1 cellular context compared by ENCODE assay signal in the genomic region with DNA sequence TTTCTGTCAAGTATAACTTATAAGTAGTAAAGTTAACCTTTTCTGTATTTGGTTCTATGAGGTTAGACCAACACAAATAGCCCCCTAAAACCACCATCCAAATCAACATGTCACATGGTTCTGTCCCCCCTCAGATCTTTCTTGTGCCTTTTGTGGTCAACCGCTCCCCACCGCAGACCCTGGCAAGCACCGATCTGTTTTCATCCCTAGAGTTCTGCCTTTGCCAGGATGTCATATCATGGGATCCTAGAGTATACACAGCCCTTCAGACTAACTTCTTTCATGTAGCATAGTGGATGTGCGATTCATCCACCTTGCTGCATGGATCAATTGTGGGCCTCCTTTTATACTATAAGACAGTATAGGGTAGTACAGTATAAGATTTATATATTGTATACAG.
TF ChIP-seq lines count a peak whose summit lies in the region.

No MANE protein-coding gene starts in this region.

TF ChIP-seq in GM12878, 131 proteins besides CTCF, POLR2A, EP300 and RAD21 (continued from another document):
- TF ChIP-seq, protein P1, sequence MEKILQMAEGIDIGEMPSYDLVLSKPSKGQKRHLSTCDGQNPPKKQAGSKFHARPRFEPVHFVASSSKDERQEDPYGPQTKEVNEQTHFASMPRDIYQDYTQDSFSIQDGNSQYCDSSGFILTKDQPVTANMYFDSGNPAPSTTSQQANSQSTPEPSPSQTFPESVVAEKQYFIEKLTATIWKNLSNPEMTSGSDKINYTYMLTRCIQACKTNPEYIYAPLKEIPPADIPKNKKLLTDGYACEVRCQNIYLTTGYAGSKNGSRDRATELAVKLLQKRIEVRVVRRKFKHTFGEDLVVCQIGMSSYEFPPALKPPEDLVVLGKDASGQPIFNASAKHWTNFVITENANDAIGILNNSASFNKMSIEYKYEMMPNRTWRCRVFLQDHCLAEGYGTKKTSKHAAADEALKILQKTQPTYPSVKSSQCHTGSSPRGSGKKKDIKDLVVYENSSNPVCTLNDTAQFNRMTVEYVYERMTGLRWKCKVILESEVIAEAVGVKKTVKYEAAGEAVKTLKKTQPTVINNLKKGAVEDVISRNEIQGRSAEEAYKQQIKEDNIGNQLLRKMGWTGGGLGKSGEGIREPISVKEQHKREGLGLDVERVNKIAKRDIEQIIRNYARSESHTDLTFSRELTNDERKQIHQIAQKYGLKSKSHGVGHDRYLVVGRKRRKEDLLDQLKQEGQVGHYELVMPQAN (conservative IDR thresholded peaks at IDR 0.05) = no peak
- TF ChIP-seq, protein P2, sequence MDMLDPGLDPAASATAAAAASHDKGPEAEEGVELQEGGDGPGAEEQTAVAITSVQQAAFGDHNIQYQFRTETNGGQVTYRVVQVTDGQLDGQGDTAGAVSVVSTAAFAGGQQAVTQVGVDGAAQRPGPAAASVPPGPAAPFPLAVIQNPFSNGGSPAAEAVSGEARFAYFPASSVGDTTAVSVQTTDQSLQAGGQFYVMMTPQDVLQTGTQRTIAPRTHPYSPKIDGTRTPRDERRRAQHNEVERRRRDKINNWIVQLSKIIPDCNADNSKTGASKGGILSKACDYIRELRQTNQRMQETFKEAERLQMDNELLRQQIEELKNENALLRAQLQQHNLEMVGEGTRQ (IDR thresholded peaks at IDR 0.05; ENCODE audit: borderline replicate concordance, low read depth, low read length) = no peak
